24 cellular contexts compared by ENCODE assay signal in genomic region chr4:141335166-141335565, GRCh38.
"Had no signal": no experiment of that assay in that cellular context is flagged by ENCODE, and none has a peak within 500 bp of the region (broad histone marks: within the 10 kb centered on the region; RNA-seq: fewer than 3 reads in every experiment).

No MANE protein-coding gene starts in this region.

- H3K4me3 ChIP-seq: hepatocyte, mucosa of descending colon, testis, vagina had no signal

- H3K4me1 ChIP-seq: foreskin keratinocyte, parathyroid adenoma, testis, vagina had no signal

- FAIRE-seq: colon had no signal

- H3K27ac Mint-ChIP-seq: activated CD4-positive, alpha-beta T cell treated with anti-CD3 and anti-CD28 coated beads, Interleukin-2, amount 10 ng/mL, durations not matched to agents 7 days and 5 days; activated CD8-positive, alpha-beta T cell treated with anti-CD3 and anti-CD28 coated beads for 36 hours; activated naive CD4-positive, alpha-beta T cell treated with anti-CD3 and anti-CD28 coated beads, Interleukin-2, amount 50 U/mL, for 24 hours; activated T-helper 1 cell treated with anti-CD3 and anti-CD28 coated beads, Interleukin-12 subunit alpha, Interleukin-12 subunit beta, Interleukin-2, Interleukin-4 antibody, amounts not matched to agents 30 ng/mL and 10 ng/mL and 1 ng/mL, durations not matched to agents 14 hours and 24 hours and 36 hours; immature natural killer cell; memory B cell; nephron progenitor cell; type B pancreatic cell had no signal

- H3K36me3 ChIP-seq: spleen, vagina had no signal

- H3K9me3 Mint-ChIP-seq: activated CD4-positive, alpha-beta T cell treated with anti-CD3 and anti-CD28 coated beads, Interleukin-2, amount 10 ng/mL, durations not matched to agents 7 days and 5 days; activated CD8-positive, alpha-beta T cell treated with anti-CD3 and anti-CD28 coated beads for 36 hours; activated naive CD4-positive, alpha-beta T cell treated with anti-CD3 and anti-CD28 coated beads, Interleukin-2, amount 50 U/mL, for 24 hours; activated T-helper 1 cell treated with anti-CD3 and anti-CD28 coated beads, Interleukin-12 subunit alpha, Interleukin-12 subunit beta, Interleukin-2, Interleukin-4 antibody, amounts not matched to agents 30 ng/mL and 10 ng/mL and 1 ng/mL, durations not matched to agents 14 hours and 24 hours and 36 hours; central memory CD8-positive, alpha-beta T cell; memory B cell; type B pancreatic cell had no signal

- ATAC-seq: activated CD4-positive, CD25-positive, alpha-beta regulatory T cell treated with anti-CD3 and anti-CD28 coated beads, Interleukin-2, amount 50 U/mL, for 24 hours; activated CD8-positive, alpha-beta T cell treated with anti-CD3 and anti-CD28 coated beads for 36 hours; foreskin keratinocyte; mucosa of descending colon had no signal

- H3K9ac ChIP-seq: parathyroid adenoma had no signal

- H3K4me3 Mint-ChIP-seq: activated CD4-positive, alpha-beta T cell treated with anti-CD3 and anti-CD28 coated beads, Interleukin-2, amount 10 ng/mL, durations not matched to agents 7 days and 5 days; activated CD8-positive, alpha-beta T cell treated with anti-CD3 and anti-CD28 coated beads for 36 hours; activated naive CD4-positive, alpha-beta T cell treated with anti-CD3 and anti-CD28 coated beads, Interleukin-2, amount 50 U/mL, for 24 hours; activated T-helper 1 cell treated with anti-CD3 and anti-CD28 coated beads, Interleukin-12 subunit alpha, Interleukin-12 subunit beta, Interleukin-2, Interleukin-4 antibody, amounts not matched to agents 30 ng/mL and 10 ng/mL and 1 ng/mL, durations not matched to agents 14 hours and 24 hours and 36 hours; central memory CD8-positive, alpha-beta T cell; immature natural killer cell; memory B cell; nephron progenitor cell; type B pancreatic cell had no signal

- H3K36me3 Mint-ChIP-seq: activated naive CD4-positive, alpha-beta T cell treated with anti-CD3 and anti-CD28 coated beads, Interleukin-2, amount 50 U/mL, for 24 hours; immature natural killer cell; memory B cell; type B pancreatic cell had no signal

- DNase-seq: activated CD4-positive, alpha-beta T cell treated with anti-CD3 and anti-CD28 coated beads, Interleukin-2, amount 10 ng/mL, durations not matched to agents 7 days and 5 days; activated CD8-positive, alpha-beta T cell treated with anti-CD3 and anti-CD28 coated beads for 36 hours; activated gamma-delta T cell; aorta; effector memory CD4-positive, alpha-beta T cell; foreskin keratinocyte; immature natural killer cell; kidney glomerular epithelial cell; mucosa of descending colon; nephron progenitor cell; spleen; stimulated activated CD4-positive, alpha-beta T cell treated with anti-CD3 and anti-CD28 coated beads, Interleukin-4, amount 100 ng/mL, for 1 hour; stimulated activated naive CD4-positive, alpha-beta T cell; testis had no signal

- H3K27me3 ChIP-seq: foreskin keratinocyte, hepatocyte, testis, vagina had no signal

- H3K9me3 ChIP-seq: mucosa of descending colon, spleen, testis, vagina had no signal

- H3K4me1 Mint-ChIP-seq: activated CD4-positive, alpha-beta T cell treated with anti-CD3 and anti-CD28 coated beads, Interleukin-2, amount 10 ng/mL, durations not matched to agents 7 days and 5 days; activated naive CD4-positive, alpha-beta T cell treated with anti-CD3 and anti-CD28 coated beads, Interleukin-2, amount 50 U/mL, for 24 hours; central memory CD8-positive, alpha-beta T cell; immature natural killer cell had no signal

- H3K27ac ChIP-seq: foreskin keratinocyte, hepatocyte, parathyroid adenoma, spleen, testis, vagina had no signal
